15 cellular contexts compared by ENCODE assay signal in genomic region chr4:8316251-8316771, GRCh38. TPM values are rescaled to one million over a fixed set of nuclear protein-coding genes. Genes with fewer than 3 reads are reported as not detected.
DNase-seq lines count a peak whose midpoint lies in the region; ATAC-seq and TF ChIP-seq lines count a peak whose summit lies in the region.
"Had no signal": no experiment of that assay in that cellular context is flagged by ENCODE, and none has a peak within 500 bp of the region (broad histone marks: within the 10 kb centered on the region; RNA-seq: fewer than 3 reads in every experiment).

No MANE protein-coding gene starts in this region.

- peaks cover 19% of the 10 kb centered on the region for H3K9me3 Mint-ChIP-seq in osteocyte (ENCODE audit: unreplicated experiment)
- H3K9me3 Mint-ChIP-seq: activated CD4-positive, alpha-beta T cell treated with anti-CD3 and anti-CD28 coated beads, Interleukin-2, amount 10 ng/mL, durations not matched to agents 7 days and 5 days; activated naive CD4-positive, alpha-beta T cell treated with anti-CD3 and anti-CD28 coated beads, Interleukin-2, amount 10 ng/mL, durations not matched to agents 7 days and 5 days; immature natural killer cell had no signal

- CTCF ChIA-PET in AG04450 (lab: Charles Lee) = no interaction called here
- CTCF ChIA-PET in OCI-LY7 (lab: Charles Lee; ENCODE audit: unreplicated experiment) = no interaction called here

- POLR2A ChIA-PET in AG04450 (lab: Yijun Ruan, JAX) (no interaction called here), OCI-LY7 (lab: Charles Lee) (interaction anchor here (0.6 kb wide), 1 partner anchor 405 kb away, joined by 4 read pairs; no protein-coding TSS in a partner anchor)

- peaks cover 25% of the 10 kb centered on the region for H3K27me3 Mint-ChIP-seq in osteocyte (ENCODE audit: unreplicated experiment)
- H3K27me3 Mint-ChIP-seq: IgD-negative memory B cell had no signal

- peak overlapping the region; percentile 61 for H3K27ac ChIP-seq in AG04450 (ENCODE audit: low read depth, low read length)
- H3K27ac ChIP-seq in OCI-LY7 (ENCODE audit: low read depth, low read length, poor library complexity, severe bottlenecking) = no peak overlapping the region
- peak overlapping the region in 8 of 12 donors; percentile 18 to 73 (median 49) for H3K27ac ChIP-seq in heart left ventricle
- H3K27ac ChIP-seq: GM23248 had no signal

- H3K36me3 Mint-ChIP-seq in osteocyte (ENCODE audit: unreplicated experiment) = no peaks in the 10 kb centered on the region
- H3K36me3 Mint-ChIP-seq: activated naive CD4-positive, alpha-beta T cell treated with anti-CD3 and anti-CD28 coated beads, Interleukin-2, amount 10 ng/mL, durations not matched to agents 7 days and 5 days; IgD-negative memory B cell; immature natural killer cell had no signal

- H3K9me3 ChIP-seq in AG04450 (ENCODE audit: control insufficient read depth, insufficient read depth, low read length) (peaks cover 5% of the 10 kb centered on the region; the same call in 1 of the 2 replicates), OCI-LY7 (ENCODE audit: low read length) (no peaks in the 10 kb centered on the region), heart left ventricle (peaks cover 0 to 12% (median 0%) of the 10 kb centered on the region in 12 donors)

- no peak overlapping the region for H3K4me3 Mint-ChIP-seq in osteocyte (ENCODE audit: unreplicated experiment)
- H3K4me3 Mint-ChIP-seq: activated CD4-positive, alpha-beta T cell treated with anti-CD3 and anti-CD28 coated beads, Interleukin-2, amount 10 ng/mL, durations not matched to agents 7 days and 5 days; activated naive CD4-positive, alpha-beta T cell treated with anti-CD3 and anti-CD28 coated beads, Interleukin-2, amount 10 ng/mL, durations not matched to agents 7 days and 5 days; central memory CD8-positive, alpha-beta T cell; IgD-negative memory B cell; immature natural killer cell; naive thymus-derived CD4-positive, alpha-beta T cell had no signal

- no peaks in the 10 kb centered on the region for H3K79me2 ChIP-seq in OCI-LY7 (ENCODE audit: insufficient read depth, low read depth, low read length)

- no peaks in the 10 kb centered on the region for H3K9me2 ChIP-seq in OCI-LY7 (ENCODE audit: insufficient read depth, low read length)

- H3K4me1 Mint-ChIP-seq in osteocyte (ENCODE audit: unreplicated experiment) = peaks cover 17% of the 10 kb centered on the region
- H3K4me1 Mint-ChIP-seq: activated CD4-positive, alpha-beta T cell treated with anti-CD3 and anti-CD28 coated beads, Interleukin-2, amount 10 ng/mL, durations not matched to agents 7 days and 5 days; activated naive CD4-positive, alpha-beta T cell treated with anti-CD3 and anti-CD28 coated beads, Interleukin-2, amount 10 ng/mL, durations not matched to agents 7 days and 5 days; central memory CD8-positive, alpha-beta T cell; IgD-negative memory B cell; immature natural killer cell; naive thymus-derived CD4-positive, alpha-beta T cell had no signal

- BruUV-seq in OCI-LY7 (replicated peaks; lab: Mats Ljungman, UMichigan) = no TSS peak

- no peak for ATAC-seq in heart left ventricle
- ATAC-seq in HG02798 (IDR thresholded peaks at IDR 0.05; ENCODE audit: poor library complexity, unreplicated experiment) = no peak
- no peak for ATAC-seq in stimulated activated naive CD8-positive, alpha-beta T cell treated with anti-CD3 and anti-CD28 coated beads, Interleukin-15, Interleukin-2, amounts not matched to agents 100 U/mL and 50 U/mL, for 24 hours
- ATAC-seq: naive thymus-derived CD4-positive, alpha-beta T cell had no signal

- H3K4me2 ChIP-seq in OCI-LY7 (ENCODE audit: low read length) = peak overlapping the region; percentile 41

- DNase-seq in AG04450 (ENCODE audit: low read depth, low spot score) (no peak), OCI-LY7 (ENCODE audit: low spot score) (no peak), heart left ventricle (no peak), osteocyte (ENCODE audit: extremely low spot score, unreplicated experiment) (peak; percentile 80), EL (no peak), T1000 (lab: John Stamatoyannopoulos, UW) (no peak)
- no peak for DNase-seq in stimulated activated naive CD8-positive, alpha-beta T cell treated with anti-CD3 and anti-CD28 coated beads, Interleukin-15, Interleukin-2, amounts not matched to agents 100 U/mL and 50 U/mL, for 24 hours
- DNase-seq: activated CD4-positive, alpha-beta T cell treated with anti-CD3 and anti-CD28 coated beads, Interleukin-2, amount 10 ng/mL, durations not matched to agents 7 days and 5 days; activated naive CD4-positive, alpha-beta T cell treated with anti-CD3 and anti-CD28 coated beads, Interleukin-2, amount 10 ng/mL, durations not matched to agents 7 days and 5 days; immature natural killer cell had no signal

- WGBS in heart left ventricle, 4 donors = 82 to 92% (median 86%) methylated on average over 10 of the region's 10 CpGs

- no peak for TF ChIP-seq CTCF in AG04450 (IDR thresholded peaks at IDR 0.05; ENCODE audit: low read depth, low read length)
- TF ChIP-seq CTCF in OCI-LY7 (conservative IDR thresholded peaks at IDR 0.05; ENCODE audit: low read length) = no peak
- TF ChIP-seq CTCF in heart left ventricle (IDR thresholded peaks at IDR 0.05) = no peak
- no peak for TF ChIP-seq CTCF in osteocyte (IDR thresholded peaks at IDR 0.05)

- H3K4me3 ChIP-seq in AG04450 (ENCODE audit: low read depth, low read length) = no peak overlapping the region
- no peak overlapping the region for H3K4me3 ChIP-seq in OCI-LY7 (ENCODE audit: low read depth, low read length, poor library complexity, severe bottlenecking)
- H3K4me3 ChIP-seq in heart left ventricle = no peak overlapping the region

- H3K27ac Mint-ChIP-seq in osteocyte (ENCODE audit: unreplicated experiment) = peak overlapping the region; percentile 40
- H3K27ac Mint-ChIP-seq: activated CD4-positive, alpha-beta T cell treated with anti-CD3 and anti-CD28 coated beads, Interleukin-2, amount 10 ng/mL, durations not matched to agents 7 days and 5 days; activated naive CD4-positive, alpha-beta T cell treated with anti-CD3 and anti-CD28 coated beads, Interleukin-2, amount 10 ng/mL, durations not matched to agents 7 days and 5 days; IgD-negative memory B cell; immature natural killer cell; naive thymus-derived CD4-positive, alpha-beta T cell had no signal

- H2AFZ ChIP-seq in OCI-LY7 (ENCODE audit: low read length) = peak overlapping the region; percentile 57; the same call in 1 of the 2 replicates
- H2AFZ ChIP-seq: GM23248 had no signal

- H3K27me3 ChIP-seq in AG04450 (ENCODE audit: control insufficient read depth, insufficient read depth, low read length) (no peaks in the 10 kb centered on the region), heart left ventricle (no peaks in the 10 kb centered on the region)

- TF ChIP-seq POLR2A in heart left ventricle (IDR thresholded peaks at IDR 0.05) = no peak

- intact Hi-C loops in OCI-LY7 (cut with micrococcal nuclease; ENCODE audit: unreplicated experiment) (no loop called here), heart left ventricle (cut with DNase I) (loop anchor here in 4 of 10 donors (5.0 kb wide), 3 partner anchors 34 to 81 kb away; no protein-coding TSS in a partner anchor)

- no peaks in the 10 kb centered on the region for H3K36me3 ChIP-seq in OCI-LY7 (ENCODE audit: insufficient read depth, low read length)
- no peaks in the 10 kb centered on the region for H3K36me3 ChIP-seq in heart left ventricle

- H4K20me1 ChIP-seq in OCI-LY7 (ENCODE audit: insufficient read depth, low read length) = no peaks in the 10 kb centered on the region

- H3K4me1 ChIP-seq in OCI-LY7 (ENCODE audit: insufficient read depth, low read length, poor library complexity, severe bottlenecking) (peaks cover 31% of the 10 kb centered on the region), heart left ventricle (peaks cover 6 to 47% (median 20%) of the 10 kb centered on the region in 12 donors)

RNA-seq across cellular contexts. Expression of gene HTRA3, which starts 46.8 kb away (rescaled TPM):
- polyA plus RNA-seq in AG04450 (2011; rRNA removed) (16.3 and 19.7 TPM in 2 replicates), heart left ventricle (10 to 100 TPM; 28.9 to 50.1 TPM)
- 10.5 and 10.7 TPM in 2 replicates for polyA minus RNA-seq in AG04450 (2011; rRNA and poly(A)+ RNA removed)
- not detected in 2 replicates for total RNA-seq in OCI-LY7 (2014; rRNA removed; shearing (Covaris generic))
- total RNA-seq in OCI-LY7 (2022) (not detected in 2 replicates), heart left ventricle (10 to 100 TPM; 26.8 to 84.6 (median 55.0) TPM), osteocyte (0.16 and 0.37 TPM in 2 replicates)
- total RNA-seq: activated CD4-positive, alpha-beta T cell treated with anti-CD3 and anti-CD28 coated beads, Interleukin-2, amount 10 ng/mL, durations not matched to agents 7 days and 5 days; naive thymus-derived CD4-positive, alpha-beta T cell had no signal
- polyA plus RNA-seq: IgD-negative memory B cell; immature natural killer cell; naive thymus-derived CD4-positive, alpha-beta T cell had no signal

Comparison
In these comparisons a context has a peak if more than half of its experiments do, and no peak if none do; other contexts are left out.
1. RNA of gene HTRA3, which starts 46.8 kb away (total RNA-seq): 26.8 to 84.6 TPM in heart left ventricle; 0.16 to 0.37 TPM in osteocyte and not detected in OCI-LY7; every median in the first group is over 10 times any median in the second.